In the genomic region with DNA sequence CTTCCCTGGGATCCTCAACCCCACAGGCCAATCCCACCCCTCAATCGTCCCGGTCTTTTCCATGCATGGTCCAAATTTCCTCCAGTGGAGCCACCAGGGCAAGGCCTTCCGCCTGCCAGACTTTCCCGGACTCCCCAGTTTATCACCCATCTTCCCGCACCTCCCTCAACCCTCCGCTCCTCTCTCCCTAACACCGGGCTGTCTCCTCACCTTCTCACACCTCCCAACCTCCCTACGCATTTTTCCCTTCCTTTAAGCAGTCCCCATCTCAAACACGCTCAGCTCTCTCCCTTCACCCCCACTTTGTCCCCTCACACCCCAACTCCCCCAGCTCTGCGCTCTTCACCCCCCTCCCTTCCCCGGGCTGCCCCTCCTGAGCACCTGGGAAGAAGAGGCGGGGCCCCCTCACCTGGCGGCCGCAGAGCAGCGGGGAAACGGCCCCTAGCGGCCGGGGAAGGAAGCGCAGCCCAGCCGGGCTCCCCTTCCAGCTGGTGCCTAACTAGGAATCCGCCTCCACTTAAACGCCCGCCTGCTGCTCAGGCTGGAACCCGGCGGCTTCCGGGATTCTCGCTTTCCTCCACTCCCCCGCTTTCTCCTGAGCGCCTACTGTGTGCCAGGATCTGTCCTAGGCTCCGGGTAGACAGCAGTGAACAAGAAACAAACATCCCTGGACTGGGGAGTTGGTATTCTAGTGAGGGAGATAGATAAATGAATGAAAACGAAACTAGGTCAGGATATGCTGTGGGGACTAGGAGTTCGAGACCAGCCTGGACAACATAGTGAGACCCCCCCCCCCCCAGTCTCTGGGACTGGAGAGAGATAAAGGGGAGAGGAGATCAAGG, we compare ENCODE assay signal across 8 cellular contexts.
DNase-seq lines count a peak whose midpoint lies in the region; TF ChIP-seq lines count a peak whose summit lies in the region.
"Not testable (repeated sequence)": the region's sequence is repeated elsewhere in the genome, so short reads cannot be mapped to it uniquely, and the experiment has no call there.

No MANE protein-coding gene starts in this region.

- TF ChIP-seq CTCF in AG04450 (IDR thresholded peaks at IDR 0.05; ENCODE audit: low read depth, low read length) (peak; percentile 73), epithelial cell of esophagus (IDR thresholded peaks at IDR 0.05; ENCODE audit: insufficient read depth, low read depth, low read length, missing control alignments) (peak; percentile 72)

- POLR2A ChIA-PET in AG04450 (lab: Yijun Ruan, JAX): not testable (repeated sequence)

- H3K9me3 ChIP-seq in AG04450 (ENCODE audit: control insufficient read depth, insufficient read depth, low read length): not testable (repeated sequence)

- DNase-seq in AG04450 (ENCODE audit: low read depth, low spot score): not testable (repeated sequence)
- DNase-seq in GM19240 (ENCODE audit: insufficient read length, low spot score): peak; percentile 52
- peak; percentile 25 for DNase-seq in NCI-H1092 (lab: John Stamatoyannopoulos, UW)
- peak; percentile 26 to 38 for DNase-seq in SHP77 (lab: John Stamatoyannopoulos, UW)
- DNase-seq in activated T-helper 1 cell treated with Interleukin-2 at 50 U/mL for 16 hours (ENCODE audit: low read depth): peak; percentile 64
- peak; percentile 79 for DNase-seq in epithelial cell of esophagus (ENCODE audit: low read depth)
- peak; percentile 35 for DNase-seq in medulla oblongata (ENCODE audit: extremely low spot score)
- DNase-seq in stimulated activated CD4-positive, alpha-beta T cell treated with anti-CD3 and anti-CD28 coated beads, Interleukin-4, amount 100 ng/mL, for 24 hours: peak; percentile 71

- not testable (repeated sequence) for H3K27ac ChIP-seq in AG04450 (ENCODE audit: low read depth, low read length)

- H3K4me3 ChIP-seq in AG04450 (ENCODE audit: low read depth, low read length) (peak overlapping the region; percentile 57), epithelial cell of esophagus (ENCODE audit: low read length) (peak overlapping the region; percentile 40)

- not testable (repeated sequence) for H3K27me3 ChIP-seq in AG04450 (ENCODE audit: control insufficient read depth, insufficient read depth, low read length)

- CTCF ChIA-PET in AG04450 (lab: Charles Lee): interaction anchor here (0.9 to 1.4 kb wide), 2 partner anchors 10 to 22 kb away, joined by 5 read pairs; no protein-coding TSS in a partner anchor
